24 cellular contexts compared by ENCODE assay signal in the genomic region with DNA sequence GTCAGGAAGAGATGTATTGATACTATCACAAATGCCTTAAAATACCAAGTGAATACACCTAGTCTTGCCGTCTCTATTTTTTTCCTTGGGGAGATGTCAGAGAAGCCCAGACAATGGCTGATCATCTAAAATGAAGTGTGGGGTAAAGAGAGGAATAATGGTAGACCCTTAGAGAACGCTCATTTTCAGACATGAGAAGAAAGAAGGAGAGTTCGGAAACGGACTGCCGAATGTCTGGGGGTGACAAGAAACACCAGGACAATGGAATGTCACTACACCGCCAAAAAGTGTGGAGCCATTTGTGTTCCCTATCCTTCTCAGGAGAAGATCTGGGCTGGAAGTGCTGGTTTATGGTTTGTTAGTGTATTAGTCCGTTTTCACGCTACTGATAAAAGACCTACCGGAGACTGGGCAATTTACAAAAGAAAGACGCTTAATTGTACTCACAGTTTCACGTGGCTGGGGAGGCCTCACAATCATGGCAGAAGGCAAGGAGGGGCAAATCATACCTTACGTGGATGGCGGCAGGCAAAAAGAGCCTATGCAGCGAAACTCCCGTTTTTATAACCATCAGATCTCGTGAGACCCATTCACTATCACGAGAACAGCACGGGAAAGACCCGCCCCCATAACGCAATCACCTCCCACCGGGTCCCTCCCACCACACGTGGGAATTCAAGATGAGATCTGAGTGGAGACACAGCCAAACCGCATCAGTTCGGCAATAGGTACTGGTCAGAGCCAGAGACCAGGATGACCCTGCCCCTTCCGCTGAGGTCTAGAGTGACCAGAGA.
"Had no signal": no experiment of that assay in that cellular context is flagged by ENCODE, and none has a peak within 500 bp of the region (broad histone marks: within the 10 kb centered on the region; RNA-seq: fewer than 3 reads in every experiment).

No MANE protein-coding gene starts in this region.

- H3K27ac ChIP-seq: esophagus squamous epithelium, lower lobe of right lung, prostate gland, right atrium auricular region, suprapubic skin, thyroid gland had no signal

- H3K36me3 ChIP-seq: esophagus squamous epithelium, lower lobe of right lung, prostate gland, right atrium auricular region, suprapubic skin, thyroid gland had no signal

- H3K9me3 ChIP-seq: esophagus squamous epithelium, lower lobe of right lung, prostate gland, right atrium auricular region, suprapubic skin, thyroid gland had no signal

- H3K4me3 ChIP-seq: esophagus squamous epithelium, lower lobe of right lung, prostate gland, right atrium auricular region, smooth muscle cell, suprapubic skin, thyroid gland had no signal

- H3K27me3 ChIP-seq: esophagus squamous epithelium, right atrium auricular region, suprapubic skin, thyroid gland had no signal

- H3K4me1 ChIP-seq: esophagus squamous epithelium, lower lobe of right lung, prostate gland, right atrium auricular region, suprapubic skin, thyroid gland had no signal

- ATAC-seq: effector memory CD8-positive, alpha-beta T cell; left ventricle myocardium superior; lower lobe of right lung; naive thymus-derived CD8-positive, alpha-beta T cell; sciatic nerve; stimulated activated naive CD8-positive, alpha-beta T cell treated with anti-CD3 and anti-CD28 coated beads, Interleukin-15, amount 100 ng/mL, for 72 hours had no signal

- DNase-seq: cortex of kidney; effector memory CD8-positive, alpha-beta T cell; erythroblast; esophagus squamous epithelium; foreskin melanocyte; hypothalamus; immature natural killer cell; left ventricle myocardium superior; lower lobe of right lung; naive thymus-derived CD8-positive, alpha-beta T cell; nephron progenitor cell; nucleus accumbens; stimulated activated CD4-positive, alpha-beta T cell treated with anti-CD3 and anti-CD28 coated beads, Interleukin-12 subunit alpha, Interleukin-12 subunit beta, amount 100 ng/mL, for 4 hours; stimulated activated CD4-positive, alpha-beta T cell treated with anti-CD3 and anti-CD28 coated beads, Interleukin-1b, Interleukin-23, amount 100 ng/mL, for 48 hours; stimulated activated CD4-positive, alpha-beta T cell treated with anti-CD3 and anti-CD28 coated beads, Interleukin-4, amount 100 ng/mL, for 1 hour; stimulated activated CD8-positive, alpha-beta memory T cell treated with anti-CD3 and anti-CD28 coated beads, Interleukin-4, amount 100 ng/mL, for 48 hours; stimulated activated naive CD4-positive, alpha-beta T cell; stimulated activated naive CD8-positive, alpha-beta T cell treated with anti-CD3 and anti-CD28 coated beads, Interleukin-15, amount 100 ng/mL, for 72 hours; thyroid gland had no signal
